ENCODE assay signal across 8 cellular contexts in the genomic region with DNA sequence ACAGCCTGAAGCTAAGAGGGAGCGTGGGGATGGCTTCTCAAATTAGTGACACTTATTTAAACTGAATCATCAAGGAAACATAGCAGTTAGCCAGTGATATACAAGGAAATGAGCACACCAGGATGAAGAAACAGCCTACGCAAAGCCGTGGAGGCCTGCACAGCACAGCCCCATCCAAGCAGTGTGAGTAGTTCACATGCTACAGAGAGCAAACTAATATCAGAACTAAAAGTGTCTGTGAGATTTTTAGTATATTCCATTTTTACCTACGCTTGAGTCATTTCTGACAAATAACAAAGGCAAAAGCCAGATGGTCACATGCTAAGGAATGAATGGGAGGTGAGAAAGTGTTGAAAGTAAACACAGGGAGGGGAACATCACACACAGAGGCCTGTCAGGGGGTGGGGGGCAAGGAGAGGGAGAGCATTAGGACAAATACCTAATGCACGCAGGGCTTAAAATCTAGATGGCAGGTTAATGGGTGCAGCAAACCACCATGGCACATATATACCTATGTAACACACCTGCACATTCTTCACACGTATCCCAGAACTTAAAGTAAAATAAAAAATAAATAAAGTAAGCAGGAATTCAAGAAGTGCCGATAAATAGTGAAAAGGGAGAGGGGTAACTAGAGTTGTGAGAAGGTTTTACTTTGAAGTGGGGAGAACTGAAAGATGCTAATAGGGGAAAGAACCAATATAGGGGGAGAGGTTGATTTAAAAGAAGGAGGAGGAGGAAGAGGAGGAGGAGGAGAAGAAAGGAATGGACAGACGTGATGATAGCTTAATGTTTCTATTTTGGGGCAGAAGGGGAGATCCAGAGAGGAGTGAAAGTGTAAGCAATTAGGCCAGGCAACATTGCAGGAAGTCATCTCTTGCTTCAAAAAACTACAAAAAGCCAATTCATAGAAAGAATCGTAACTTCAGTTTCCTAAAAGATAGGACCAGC.
DNase-seq lines count a peak whose midpoint lies in the region; ATAC-seq, FAIRE-seq and TF ChIP-seq lines count a peak whose summit lies in the region.

No MANE protein-coding gene starts in this region.

- peak overlapping the region in 1 of 3 donors; percentile 21 for H3K27ac Mint-ChIP-seq in IgD-negative memory B cell

- H3K9me3 ChIP-seq in adrenal gland (replicated peaks in 1 of 3): no peaks in the 10 kb centered on the region
- H3K9me3 ChIP-seq in small intestine (ENCODE audit: control insufficient read depth, low read depth): no peaks in the 10 kb centered on the region
- H3K9me3 ChIP-seq in vagina: no peaks in the 10 kb centered on the region

- 57 to 64% (median 59%) methylated on average over 9 of the region's 9 CpGs for WGBS in adrenal gland, 4 donors
- 69 to 83% (median 70%) methylated on average over 9 of the region's 9 CpGs for WGBS in small intestine, 3 donors

- H3K27me3 ChIP-seq in adrenal gland: no peaks in the 10 kb centered on the region
- H3K27me3 ChIP-seq in small intestine (ENCODE audit: control insufficient read depth in 2 of 2, insufficient read depth in 2 of 2, low read length in 2 of 2): no peaks in the 10 kb centered on the region
- H3K27me3 ChIP-seq in vagina: no peaks in the 10 kb centered on the region

- peak; percentile 95 for ATAC-seq in GM21526 (IDR thresholded peaks at IDR 0.05; ENCODE audit: low FRiP score, unreplicated experiment)

- H3K36me3 Mint-ChIP-seq in IgD-negative memory B cell: no peaks in the 10 kb centered on the region

- H3K9me3 Mint-ChIP-seq in IgD-negative memory B cell: no peaks in the 10 kb centered on the region

- H3K4me3 ChIP-seq in adrenal gland: no peak overlapping the region
- H3K4me3 ChIP-seq in small intestine (ENCODE audit: low read depth in 1 of 2, low read length in 2 of 2): no peak overlapping the region
- H3K4me3 ChIP-seq in vagina: no peak overlapping the region

- TF ChIP-seq POLR2A in adrenal gland (IDR thresholded peaks at IDR 0.05) (no peak), vagina (IDR thresholded peaks at IDR 0.05) (no peak)

- H3K36me3 ChIP-seq in adrenal gland (replicated peaks in 1 of 2) (no peaks in the 10 kb centered on the region), small intestine (ENCODE audit: control insufficient read depth in 2 of 2, insufficient read depth in 2 of 2, low read length in 2 of 2) (no peaks in the 10 kb centered on the region), vagina (no peaks in the 10 kb centered on the region)

- TF ChIP-seq CTCF in adrenal gland (IDR thresholded peaks at IDR 0.05): no peak
- TF ChIP-seq CTCF in vagina (IDR thresholded peaks at IDR 0.05): no peak

- peak overlapping the region; percentile 4 to 58 (median 37) for H3K4me3 Mint-ChIP-seq in IgD-negative memory B cell

- H3K4me1 ChIP-seq in adrenal gland (replicated peaks in 1 of 2): no peaks in the 10 kb centered on the region
- H3K4me1 ChIP-seq in small intestine (ENCODE audit: control insufficient read depth in 2 of 2, insufficient read depth in 1 of 2, low read depth in 1 of 2, low read length in 1 of 2): no peaks in the 10 kb centered on the region
- H3K4me1 ChIP-seq in vagina: no peaks in the 10 kb centered on the region

- peaks cover 2% of the 10 kb centered on the region for H3K27me3 Mint-ChIP-seq in IgD-negative memory B cell

- intact Hi-C loops in adrenal gland (cut with DNase I) (no loop called here), vagina (cut with DNase I) (no loop called here)

- FAIRE-seq in small intestine (lab: Jason Lieb, UNC): no peak

- peak; percentile 36 for DNase-seq in EH (ENCODE audit: low read depth)
- DNase-seq in central memory CD4-positive, alpha-beta T cell: peak; percentile 0
- DNase-seq in HUDEP-2 (lab: John Stamatoyannopoulos, UW; ENCODE audit: unreplicated experiment in 76 of 76): no peak
- no peak for DNase-seq in adrenal gland
- no peak for DNase-seq in small intestine
- DNase-seq in vagina (ENCODE audit: extremely low spot score in 2 of 2): no peak

- no peak overlapping the region for H3K27ac ChIP-seq in adrenal gland
- no peak overlapping the region for H3K27ac ChIP-seq in small intestine (ENCODE audit: low read depth in 1 of 2, low read length in 1 of 2)
- no peak overlapping the region for H3K27ac ChIP-seq in vagina

- H3K4me1 Mint-ChIP-seq in IgD-negative memory B cell: peaks cover 7 to 13% (median 10%) of the 10 kb centered on the region in 3 donors

Comparison
In these comparisons a context has a peak if more than half of its experiments do, and no peak if none do; other contexts are left out.
1. DNase-seq: peak in EH (single experiment) and central memory CD4-positive, alpha-beta T cell (single experiment); none in HUDEP-2 (0 of 76), adrenal gland (0 of 7), small intestine (single experiment) and vagina (0 of 2).